ENCODE assay signal across 8 cellular contexts in genomic region chr10:112951349-112952281, GRCh38. TPM values are rescaled to one million over a fixed set of nuclear protein-coding genes. Genes with fewer than 3 reads are reported as not detected.
DNase-seq lines count a peak whose midpoint lies in the region; ATAC-seq and TF ChIP-seq lines count a peak whose summit lies in the region.

No MANE protein-coding gene starts in this region.

- no peaks in the 10 kb centered on the region for H3K27me3 ChIP-seq in PC-3 (ENCODE audit: low read length)
- no peaks in the 10 kb centered on the region for H3K27me3 ChIP-seq in foreskin keratinocyte
- H3K27me3 ChIP-seq in neutrophil, result peaks cover 21% of the 10 kb centered on the region
- H3K27me3 ChIP-seq in vagina, result no peaks in the 10 kb centered on the region

- H3K27ac ChIP-seq in PC-3 (ENCODE audit: low read length), result peak overlapping the region; percentile 92
- H3K27ac ChIP-seq in foreskin keratinocyte, result peak overlapping the region; percentile 96
- peak overlapping the region; percentile 84 for H3K27ac ChIP-seq in neutrophil
- peak overlapping the region; percentile 95 for H3K27ac ChIP-seq in vagina

- peak overlapping the region; percentile 98 for H3K9ac ChIP-seq in PC-3 (ENCODE audit: low read length)

- H3K36me3 ChIP-seq in PC-3 (ENCODE audit: low read depth, low read length) (peaks cover 11% of the 10 kb centered on the region), neutrophil (no peaks in the 10 kb centered on the region), vagina (no peaks in the 10 kb centered on the region)

- peak overlapping the region; percentile 98 for H3K4me2 ChIP-seq in PC-3 (ENCODE audit: low read length)

- H3K4me1 ChIP-seq in PC-3 (ENCODE audit: insufficient read depth, low read length) (peaks cover 26% of the 10 kb centered on the region), foreskin keratinocyte (peaks cover 31% of the 10 kb centered on the region), neutrophil (ENCODE audit: control insufficient read depth in 1 of 2, insufficient read depth in 1 of 2, low read depth in 1 of 2, low read length in 1 of 2) (peaks cover 41 to 43% of the 10 kb centered on the region in 2 experiments), vagina (peaks cover 49% of the 10 kb centered on the region)

- H3K27me3 Mint-ChIP-seq in activated naive CD4-positive, alpha-beta T cell treated with anti-CD3 and anti-CD28 coated beads for 36 hours (ENCODE audit: low read depth), result peaks cover 55% of the 10 kb centered on the region

- TF ChIP-seq POLR2A in vagina (IDR thresholded peaks at IDR 0.05), result peak in 1 of 2 donors; percentile 6

- no peaks in the 10 kb centered on the region for H3F3A ChIP-seq in PC-3 (ENCODE audit: low read length, unreplicated experiment)

- peak overlapping the region; percentile 93 for H3K4me3 Mint-ChIP-seq in activated naive CD4-positive, alpha-beta T cell treated with anti-CD3 and anti-CD28 coated beads for 36 hours

- no peak overlapping the region for H2AFZ ChIP-seq in PC-3 (ENCODE audit: low read length)

- peak overlapping the region; percentile 84 for H3K27ac Mint-ChIP-seq in activated naive CD4-positive, alpha-beta T cell treated with anti-CD3 and anti-CD28 coated beads for 36 hours

- no TSS peak for BruUV-seq in PC-3 (replicated peaks; lab: Mats Ljungman, UMichigan)

- TF ChIP-seq CTCF in PC-3 (conservative IDR thresholded peaks at IDR 0.05; ENCODE audit: low read depth, low read length) (no peak), foreskin keratinocyte (conservative IDR thresholded peaks at IDR 0.05) (no peak), neutrophil (IDR thresholded peaks at IDR 0.05) (no peak), vagina (IDR thresholded peaks at IDR 0.05) (no peak)

- H3K4me1 Mint-ChIP-seq in activated naive CD4-positive, alpha-beta T cell treated with anti-CD3 and anti-CD28 coated beads for 36 hours (ENCODE audit: low read depth), result peaks cover 30% of the 10 kb centered on the region

- H3K9me3 ChIP-seq in PC-3 (ENCODE audit: low read length), result no peaks in the 10 kb centered on the region
- H3K9me3 ChIP-seq in neutrophil, result no peaks in the 10 kb centered on the region
- no peaks in the 10 kb centered on the region for H3K9me3 ChIP-seq in vagina

- H3K9me3 Mint-ChIP-seq in activated naive CD4-positive, alpha-beta T cell treated with anti-CD3 and anti-CD28 coated beads for 36 hours, result no peaks in the 10 kb centered on the region

- peaks cover 4% of the 10 kb centered on the region for H3K36me3 Mint-ChIP-seq in activated naive CD4-positive, alpha-beta T cell treated with anti-CD3 and anti-CD28 coated beads for 36 hours (ENCODE audit: low read depth)

- CTCF ChIA-PET in PC-3 (lab: Charles Lee), result no interaction called here
- CTCF ChIA-PET in activated naive CD4-positive, alpha-beta T cell treated with anti-CD3 and anti-CD28 coated beads for 36 hours (lab: Charles Lee), result no interaction called here

- peaks cover 61% of the 10 kb centered on the region for H3K79me2 ChIP-seq in PC-3 (ENCODE audit: low read length)

- peak overlapping the region; percentile 95 for H3K4me3 ChIP-seq in PC-3 (ENCODE audit: low read length)
- H3K4me3 ChIP-seq in neutrophil (ENCODE audit: low read depth in 1 of 2, low read length in 1 of 2), result peak overlapping the region; percentile 66 to 94
- H3K4me3 ChIP-seq in vagina, result peak overlapping the region; percentile 78 to 85

- intact Hi-C loops in PC-3 (cut with micrococcal nuclease), result loop anchor here (1.0 to 10.0 kb wide), 7 partner anchors 37 to 474 kb away; no protein-coding TSS in a partner anchor
- intact Hi-C loops in activated naive CD4-positive, alpha-beta T cell treated with anti-CD3 and anti-CD28 coated beads for 36 hours (cut with micrococcal nuclease), result loop anchor here (2.0 to 5.0 kb wide), 3 partner anchors 143 to 574 kb away; no protein-coding TSS in a partner anchor
- intact Hi-C loops in vagina (cut with DNase I), result loop anchor here (10.0 kb wide), 2 partner anchors 73 to 173 kb away; no protein-coding TSS in a partner anchor

- H3K9me2 ChIP-seq in PC-3 (replicated peaks; ENCODE audit: low read length), result no peaks in the 10 kb centered on the region

- DNase-seq in DMS 273 (lab: John Stamatoyannopoulos, UW; ENCODE audit: unreplicated experiment) (peak; percentile 79), DMS 273 treated with DMSO at 0.1 percent for 48 hours (lab: John Stamatoyannopoulos, UW) (no peak), PC-3 (peak; percentile 55), foreskin keratinocyte (peak in 1 of 2 donors; percentile 84), vagina (ENCODE audit: extremely low spot score in 2 of 2) (no peak), 8988T (no peak)
- DNase-seq in activated naive CD4-positive, alpha-beta T cell treated with anti-CD3 and anti-CD28 coated beads for 36 hours, result peak; percentile 69

- POLR2A ChIA-PET in PC-3 (lab: Charles Lee; ENCODE audit: unreplicated experiment), result interaction anchor here (0.6 kb wide), 1 partner anchor 142 kb away, joined by 3 read pairs; no protein-coding TSS in a partner anchor

- 0 out of 2 replicates have a peak, but pooled peaks cover 9% of the 10 kb centered on the region for H4K20me1 ChIP-seq in PC-3 (ENCODE audit: low read length)

- ATAC-seq in PC-3 (peak; percentile 5), foreskin keratinocyte (peak; percentile 53)

RNA-seq across cellular contexts. Expression of gene TCF7L2, which starts 1.6 kb away (rescaled TPM):
- total RNA-seq in PC-3 (2014; rRNA removed), result 14.3 and 16.1 TPM in 2 replicates
- 1 to 10 TPM; 2.0 to 2.1 TPM for total RNA-seq in activated naive CD4-positive, alpha-beta T cell treated with anti-CD3 and anti-CD28 coated beads for 36 hours
- 4.7 and 5.1 TPM in 2 replicates for total RNA-seq in foreskin keratinocyte
- polyA plus RNA-seq in foreskin keratinocyte, result 2.4 and 2.6 TPM in 2 replicates
- 44.4 TPM for total RNA-seq in vagina

Comparison
In these comparisons a context has a peak if more than half of its experiments do, and no peak if none do; other contexts are left out.
1. DNase-seq: peak in DMS 273 (single experiment), PC-3 (single experiment) and activated naive CD4-positive, alpha-beta T cell treated with anti-CD3 and anti-CD28 coated beads for 36 hours (single experiment); none in DMS 273 treated with DMSO at 0.1 percent for 48 hours (single experiment), vagina (0 of 2) and 8988T (single experiment).
2. Peak in every context shown above with its lines, with median percentiles within 50 percentile points of each other: H3K27ac ChIP-seq and H3K4me3 ChIP-seq.